In the genomic region with DNA sequence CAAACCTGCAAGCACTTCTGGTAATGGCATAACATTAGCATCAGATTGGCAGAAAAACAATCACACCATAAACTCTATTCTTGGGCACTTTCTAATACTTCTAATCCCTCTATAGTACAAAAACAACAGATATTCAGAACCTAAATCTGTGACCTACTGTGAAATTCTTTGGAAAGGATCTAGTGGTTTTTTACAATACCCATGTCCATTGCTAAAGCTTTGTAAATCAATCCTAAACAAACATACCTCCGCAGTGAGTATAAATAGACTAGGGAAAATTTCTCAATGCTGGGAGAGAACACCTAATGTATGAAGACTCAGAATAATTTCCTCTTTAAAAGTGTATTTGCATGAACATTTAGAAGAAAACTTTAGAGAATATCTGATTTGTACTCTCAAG, we compare ENCODE assay signal across 29 cellular contexts.
"Had no signal": no experiment of that assay in that cellular context is flagged by ENCODE, and none has a peak within 500 bp of the region (broad histone marks: within the 10 kb centered on the region; RNA-seq: fewer than 3 reads in every experiment).

No MANE protein-coding gene starts in this region.

- H3K27me3 ChIP-seq: adrenal gland, brain microvascular endothelial cell, dorsolateral prefrontal cortex, esophagus muscularis mucosa, foreskin keratinocyte, gastrocnemius medialis, heart left ventricle had no signal

- H3K9me3 ChIP-seq: adrenal gland, esophagus muscularis mucosa, gastrocnemius medialis had no signal

- H3K27ac ChIP-seq: adrenal gland, brain microvascular endothelial cell, coronary artery, dorsolateral prefrontal cortex, esophagus muscularis mucosa, foreskin keratinocyte, gastrocnemius medialis, heart left ventricle had no signal

- DNase-seq: activated CD4-positive, alpha-beta memory T cell treated with anti-CD3 and anti-CD28 coated beads for 36 hours; activated CD4-positive, alpha-beta T cell treated with anti-CD3 and anti-CD28 coated beads for 36 hours; activated CD4-positive, alpha-beta T cell treated with anti-CD3 and anti-CD28 coated beads, Interleukin-2, amount 10 ng/mL, durations not matched to agents 24 days and 14 days; activated CD4-positive, CD25-positive, alpha-beta regulatory T cell; activated CD4-positive, CD25-positive, alpha-beta regulatory T cell treated with anti-CD3 and anti-CD28 coated beads, Interleukin-2, amount 50 U/mL, for 72 hours; activated CD8-positive, alpha-beta memory T cell treated with anti-CD3 and anti-CD28 coated beads, Interleukin-2, amount 10 ng/mL, durations not matched to agents 7 days and 5 days; activated CD8-positive, alpha-beta memory T cell treated with anti-CD3 and anti-CD28 coated beads, Interleukin-2, amount 50 U/mL, for 4 hours; activated CD8-positive, alpha-beta T cell treated with anti-CD3 and anti-CD28 coated beads, Interleukin-2, amount 10 ng/mL, durations not matched to agents 7 days and 5 days; activated effector memory CD4-positive, alpha-beta T cell treated with anti-CD3 and anti-CD28 coated beads, Interleukin-2, amount 50 U/mL, for 16 hours; activated naive CD4-positive, alpha-beta T cell treated with anti-CD3 and anti-CD28 coated beads for 36 hours; activated naive CD8-positive, alpha-beta T cell treated with anti-CD3 and anti-CD28 coated beads for 36 hours; activated naive CD8-positive, alpha-beta T cell treated with anti-CD3 and anti-CD28 coated beads, Interleukin-2, amount 50 U/mL, for 24 hours; activated T-cell treated with anti-CD3 and anti-CD28 coated beads, Interleukin-2, amount 50 U/mL, for 1 hour; activated T-cell treated with anti-CD3 and anti-CD28 coated beads, Interleukin-2, amount 50 U/mL, for 48 hours; adrenal gland; amygdala; aorta; brain microvascular endothelial cell; dorsolateral prefrontal cortex; effector memory CD4-positive, alpha-beta T cell; endodermal cell; erythroblast; foreskin keratinocyte; gastrocnemius medialis; glutamatergic neuron; heart left ventricle; hypothalamus had no signal

- H3K36me3 ChIP-seq: adrenal gland, brain microvascular endothelial cell, esophagus muscularis mucosa, gastrocnemius medialis, heart left ventricle had no signal

- H3K4me1 ChIP-seq: adrenal gland, esophagus muscularis mucosa, foreskin keratinocyte, gastrocnemius medialis, heart left ventricle had no signal

- ATAC-seq: activated CD4-positive, alpha-beta T cell treated with anti-CD3 and anti-CD28 coated beads for 36 hours; activated CD8-positive, alpha-beta memory T cell treated with anti-CD3 and anti-CD28 coated beads, Interleukin-2, amount 10 ng/mL, durations not matched to agents 7 days and 5 days; activated CD8-positive, alpha-beta T cell treated with anti-CD3 and anti-CD28 coated beads, Interleukin-2, amount 10 ng/mL, durations not matched to agents 7 days and 5 days; activated naive CD8-positive, alpha-beta T cell treated with anti-CD3 and anti-CD28 coated beads, Interleukin-2, amount 50 U/mL, for 24 hours; foreskin keratinocyte; gastrocnemius medialis; heart left ventricle had no signal

- H3K4me3 ChIP-seq: adrenal gland, coronary artery, dorsolateral prefrontal cortex, esophagus muscularis mucosa, gastrocnemius medialis, heart left ventricle had no signal
